In genomic region chr4:105174098-105174497, GRCh38 we compare ENCODE assay signal across 21 cellular contexts. TPM values are rescaled to one million over a fixed set of nuclear protein-coding genes. Genes with fewer than 3 reads are reported as not detected.
A peak's percentile ranks its signal among the peaks of the same experiment; 100 is the strongest.
DNase-seq lines count a peak whose midpoint lies in the region; ATAC-seq, FAIRE-seq and TF ChIP-seq lines count a peak whose summit lies in the region.
"Had no signal": no experiment of that assay in that cellular context is flagged by ENCODE, and none has a peak within 500 bp of the region (broad histone marks: within the 10 kb centered on the region; RNA-seq: fewer than 3 reads in every experiment).

No MANE protein-coding gene starts in this region.

- no peak for TF ChIP-seq CTCF in D721Med (IDR thresholded peaks at IDR 0.05; ENCODE audit: insufficient read depth, missing control alignments)
- TF ChIP-seq CTCF in right atrium auricular region (IDR thresholded peaks at IDR 0.05): no peak

- H3K27ac Mint-ChIP-seq in activated T-helper 17 cell treated with anti-CD3 and anti-CD28 coated beads, Interleukin-2, amount 50 U/mL, for 72 hours: peak overlapping the region; percentile 41
- H3K27ac Mint-ChIP-seq: B cell; CD4-positive, CD25-positive, alpha-beta regulatory T cell; CD8-positive, alpha-beta T cell had no signal

- FAIRE-seq in D721Med (lab: Jason Lieb, UNC): peak; percentile 11
- FAIRE-seq: GM12878, H1 had no signal

- no peak for ATAC-seq in activated T-helper 17 cell treated with anti-CD3 and anti-CD28 coated beads, Interleukin-2, amount 50 U/mL, for 72 hours (replicated peaks)
- ATAC-seq in left lobe of liver: peak; percentile 11
- no peak for ATAC-seq in GM18861 (IDR thresholded peaks at IDR 0.05; ENCODE audit: unreplicated experiment)
- ATAC-seq: CD8-positive, alpha-beta T cell; GM12878 had no signal

- no peaks in the 10 kb centered on the region for H3K9me3 ChIP-seq in right atrium auricular region
- H3K9me3 ChIP-seq: Caco-2 had no signal

- H3K9me3 Mint-ChIP-seq in activated T-helper 17 cell treated with anti-CD3 and anti-CD28 coated beads, Interleukin-2, amount 50 U/mL, for 72 hours: peaks cover 11% of the 10 kb centered on the region

- H3K27me3 ChIP-seq in right atrium auricular region: no peaks in the 10 kb centered on the region
- H3K27me3 ChIP-seq: BLaER1 had no signal

- no peaks in the 10 kb centered on the region for H3K36me3 ChIP-seq in right atrium auricular region

- H3K36me3 Mint-ChIP-seq in activated T-helper 17 cell treated with anti-CD3 and anti-CD28 coated beads, Interleukin-2, amount 50 U/mL, for 72 hours (ENCODE audit: low read depth): peaks cover 84% of the 10 kb centered on the region

- no peak overlapping the region for H3K27ac ChIP-seq in right atrium auricular region
- H3K27ac ChIP-seq: BLaER1, C4-2B, GM23248 had no signal

- H3K27me3 Mint-ChIP-seq in activated T-helper 17 cell treated with anti-CD3 and anti-CD28 coated beads, Interleukin-2, amount 50 U/mL, for 72 hours: no peaks in the 10 kb centered on the region
- H3K27me3 Mint-ChIP-seq: B cell; CD4-positive, CD25-positive, alpha-beta regulatory T cell had no signal

- no peak overlapping the region for H3K4me3 ChIP-seq in right atrium auricular region
- H3K4me3 ChIP-seq: BLaER1, GM12878, GM23248 had no signal

- peaks cover 35% of the 10 kb centered on the region for H3K4me1 Mint-ChIP-seq in activated T-helper 17 cell treated with anti-CD3 and anti-CD28 coated beads, Interleukin-2, amount 50 U/mL, for 72 hours

- H3K4me1 ChIP-seq in right atrium auricular region: peaks cover 0 to 4% of the 10 kb centered on the region in 2 donors
- H3K4me1 ChIP-seq: BLaER1, Caco-2 had no signal

- H3K4me3 Mint-ChIP-seq in activated T-helper 17 cell treated with anti-CD3 and anti-CD28 coated beads, Interleukin-2, amount 50 U/mL, for 72 hours: no peak overlapping the region
- H3K4me3 Mint-ChIP-seq: B cell; CD4-positive, CD25-positive, alpha-beta regulatory T cell; CD8-positive, alpha-beta T cell had no signal

- no peak for DNase-seq in D721Med (ENCODE audit: insufficient read length, low spot score)
- DNase-seq in left lobe of liver (ENCODE audit: low spot score): no peak
- DNase-seq in right atrium auricular region (ENCODE audit: low spot score): no peak
- no peak for DNase-seq in HPDE6-E6E7 (ENCODE audit: extremely low spot score)
- DNase-seq: Caco-2; CD4-positive, CD25-positive, alpha-beta regulatory T cell; CD8-positive, alpha-beta T cell; DMS 273 treated with DMSO at 0.1 percent for 48 hours; DMS79; EL; GDM1; GM23248; H7; HCEC 1CT had no signal

RNA-seq across cellular contexts. Expression of gene TET2, which starts 27.4 kb away (rescaled TPM):
- 10 to 100 TPM; 41.8 to 87.4 TPM for total RNA-seq in activated T-helper 17 cell treated with anti-CD3 and anti-CD28 coated beads, Interleukin-2, amount 50 U/mL, for 72 hours
- total RNA-seq in left lobe of liver (6.3 TPM), right atrium auricular region (10 to 100 TPM; 15.4 to 16.2 TPM)
